ENCODE assay signal across 25 cellular contexts in the genomic region with DNA sequence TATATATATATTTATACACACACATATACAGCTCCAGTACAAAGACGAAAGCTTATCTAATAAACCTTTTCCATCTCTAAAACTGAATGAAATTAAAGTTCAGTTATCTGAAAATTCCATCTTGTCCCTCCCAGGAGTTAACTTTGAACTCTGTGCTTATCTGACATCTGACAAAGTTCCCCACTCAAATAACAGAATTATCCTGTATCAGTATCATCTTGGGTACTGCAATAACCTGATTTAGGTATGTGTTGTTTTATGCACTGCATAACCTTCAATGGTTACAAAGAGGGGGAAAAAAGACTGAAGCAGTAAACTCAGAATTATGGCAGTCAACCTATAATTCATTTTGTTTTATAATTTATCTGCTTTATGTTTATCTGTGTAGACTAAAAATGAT.
"Had no signal": no experiment of that assay in that cellular context is flagged by ENCODE, and none has a peak within 500 bp of the region (broad histone marks: within the 10 kb centered on the region; RNA-seq: fewer than 3 reads in every experiment).

No MANE protein-coding gene starts in this region.

- H3K4me3 Mint-ChIP-seq: dendritic cell treated with granulocyte-macrophage colony-stimulating factor and Interleukin-4, amounts not matched to agents 40 ng/mL and 50 ng/mL, for 4 days; endodermal cell; natural killer cell; stimulated activated memory B cell treated with anti-CD40 and anti-IgM and Interleukin-4, amounts not matched to agents 10 μg/mL and 1 μg/mL and 100 μg/mL, for 72 hours had no signal

- H3K4me3 ChIP-seq: gastrocnemius medialis, lower lobe of right lung, ovary, psoas muscle, sigmoid colon, spleen, thoracic aorta, tibial nerve, upper lobe of left lung had no signal

- ATAC-seq: esophagus mucosa; gastrocnemius medialis; left ventricle myocardium superior; lower lobe of right lung; natural killer cell; psoas muscle; right cardiac atrium; stimulated activated memory B cell treated with anti-CD40 and anti-IgM and Interleukin-4, amounts not matched to agents 10 μg/mL and 1 μg/mL and 100 μg/mL, for 72 hours; stimulated activated naive CD8-positive, alpha-beta T cell treated with anti-CD3 and anti-CD28 coated beads, Interleukin-15, Interleukin-2, amounts not matched to agents 100 U/mL and 50 U/mL, for 24 hours had no signal

- H3K27ac Mint-ChIP-seq: dendritic cell treated with granulocyte-macrophage colony-stimulating factor and Interleukin-4, amounts not matched to agents 40 ng/mL and 50 ng/mL, for 4 days; endodermal cell; stimulated activated memory B cell treated with anti-CD40 and anti-IgM and Interleukin-4, amounts not matched to agents 10 μg/mL and 1 μg/mL and 100 μg/mL, for 72 hours had no signal

- H3K27me3 ChIP-seq: gastrocnemius medialis, ovary, sigmoid colon, spleen, tibial nerve, upper lobe of left lung had no signal

- DNase-seq: effector CD8-positive, alpha-beta T cell; endodermal cell; foreskin fibroblast; gastrocnemius medialis; head of caudate nucleus; left ventricle myocardium superior; lower lobe of right lung; natural killer cell; occipital lobe; ovary; posterior cingulate gyrus; psoas muscle; right cardiac atrium; sigmoid colon; spleen; stimulated activated CD4-positive, alpha-beta T cell treated with anti-CD3 and anti-CD28 coated beads, Interleukin-4, amount 100 ng/mL, for 4 hours; stimulated activated naive CD8-positive, alpha-beta T cell treated with anti-CD3 and anti-CD28 coated beads, Interleukin-15, Interleukin-2, amounts not matched to agents 100 U/mL and 50 U/mL, for 24 hours; substantia nigra; upper lobe of left lung had no signal

- H3K9me3 ChIP-seq: gastrocnemius medialis, lower lobe of right lung, ovary, psoas muscle, sigmoid colon, spleen, thoracic aorta, tibial nerve, upper lobe of left lung had no signal

- H3K9me3 Mint-ChIP-seq: dendritic cell treated with granulocyte-macrophage colony-stimulating factor and Interleukin-4, amounts not matched to agents 40 ng/mL and 50 ng/mL, for 4 days; endodermal cell; natural killer cell; stimulated activated memory B cell treated with anti-CD40 and anti-IgM and Interleukin-4, amounts not matched to agents 10 μg/mL and 1 μg/mL and 100 μg/mL, for 72 hours had no signal

- H3K27ac ChIP-seq: epithelial cell of prostate, gastrocnemius medialis, lower lobe of right lung, ovary, psoas muscle, sigmoid colon, spleen, thoracic aorta, tibial nerve, upper lobe of left lung had no signal

- H3K36me3 ChIP-seq: gastrocnemius medialis, lower lobe of right lung, ovary, sigmoid colon, spleen, thoracic aorta, tibial nerve, upper lobe of left lung had no signal

- H3K27me3 Mint-ChIP-seq: dendritic cell treated with granulocyte-macrophage colony-stimulating factor and Interleukin-4, amounts not matched to agents 40 ng/mL and 50 ng/mL, for 4 days; stimulated activated memory B cell treated with anti-CD40 and anti-IgM and Interleukin-4, amounts not matched to agents 10 μg/mL and 1 μg/mL and 100 μg/mL, for 72 hours had no signal

- H3K36me3 Mint-ChIP-seq: natural killer cell had no signal
